Comparison of ENCODE assay signal across 3 cellular contexts in genomic region chr10:99353182-99353581, GRCh38. TPM values are rescaled to one million over a fixed set of nuclear protein-coding genes. Genes with fewer than 3 reads are reported as not detected.
"Had no signal": no experiment of that assay in that cellular context is flagged by ENCODE, and none has a peak within 500 bp of the region (broad histone marks: within the 10 kb centered on the region; RNA-seq: fewer than 3 reads in every experiment).

No MANE protein-coding gene starts in this region.

- DNase-seq: GDM1, GF-D8 had no signal

- H3K4me3 ChIP-seq: GM12878 had no signal

- ATAC-seq: GM12878 had no signal

RNA-seq across cellular contexts. Expression of gene CNNM1, which starts 24.0 kb away (rescaled TPM):
- total RNA-seq: GM12878 had no signal
